8 cellular contexts compared by ENCODE assay signal in genomic region chr13:70960841-70961443, GRCh38.
A peak's percentile ranks its signal among the peaks of the same experiment; 100 is the strongest.
DNase-seq lines count a peak whose midpoint lies in the region; ATAC-seq and TF ChIP-seq lines count a peak whose summit lies in the region.

No MANE protein-coding gene starts in this region.

- WGBS in tibial nerve, 2 donors, result 40 to 42% methylated on average over 9 of the region's 9 CpGs

- H3K27me3 ChIP-seq in tibial nerve, result no peaks in the 10 kb centered on the region

- no peaks in the 10 kb centered on the region for H3K27me3 Mint-ChIP-seq in activated T-helper 2 cell treated with anti-CD3 and anti-CD28 coated beads, Interferon-gamma antibody, Interleukin-2, Interleukin-4, amounts not matched to agents 10 μg/mL and 5 μg/mL and 100 μg/mL, durations not matched to agents 14 hours and 24 hours and 36 hours (ENCODE audit: low read depth)

- intact Hi-C loops in activated T-helper 2 cell treated with anti-CD3 and anti-CD28 coated beads, Interferon-gamma antibody, Interleukin-2, Interleukin-4, amounts not matched to agents 10 μg/mL and 5 μg/mL and 100 μg/mL, durations not matched to agents 14 hours and 24 hours and 36 hours (cut with micrococcal nuclease), result loop anchor here (10.0 kb wide), 1 partner anchor 914 kb away; no protein-coding TSS in a partner anchor

- peak; percentile 57 for ATAC-seq in HG02938 (IDR thresholded peaks at IDR 0.05; ENCODE audit: unreplicated experiment)
- ATAC-seq in GM18909 (IDR thresholded peaks at IDR 0.05; ENCODE audit: poor library complexity, unreplicated experiment), result no peak

- H3K9me3 Mint-ChIP-seq in activated T-helper 2 cell treated with anti-CD3 and anti-CD28 coated beads, Interferon-gamma antibody, Interleukin-2, Interleukin-4, amounts not matched to agents 10 μg/mL and 5 μg/mL and 100 μg/mL, durations not matched to agents 14 hours and 24 hours and 36 hours, result no peaks in the 10 kb centered on the region

- no peak for TF ChIP-seq EP300 in tibial nerve (IDR thresholded peaks at IDR 0.05)

- no peak for TF ChIP-seq POLR2A in tibial nerve (IDR thresholded peaks at IDR 0.05)

- no peaks in the 10 kb centered on the region for H3K9me3 ChIP-seq in tibial nerve

- TF ChIP-seq CTCF in fibroblast of pulmonary artery (IDR thresholded peaks at IDR 0.05; ENCODE audit: low read length, missing control alignments) (peak; percentile 68), tibial nerve (IDR thresholded peaks at IDR 0.05) (peak; percentile 24 to 52 (median 38))

- H3K4me3 ChIP-seq in fibroblast of pulmonary artery (replicated peaks; ENCODE audit: low read depth, low read length) (no peak overlapping the region), tibial nerve (no peak overlapping the region)

- H3K36me3 Mint-ChIP-seq in activated T-helper 2 cell treated with anti-CD3 and anti-CD28 coated beads, Interferon-gamma antibody, Interleukin-2, Interleukin-4, amounts not matched to agents 10 μg/mL and 5 μg/mL and 100 μg/mL, durations not matched to agents 14 hours and 24 hours and 36 hours (ENCODE audit: low read depth), result no peaks in the 10 kb centered on the region

- H3K27ac Mint-ChIP-seq in activated T-helper 2 cell treated with anti-CD3 and anti-CD28 coated beads, Interferon-gamma antibody, Interleukin-2, Interleukin-4, amounts not matched to agents 10 μg/mL and 5 μg/mL and 100 μg/mL, durations not matched to agents 14 hours and 24 hours and 36 hours, result no peak overlapping the region

- H3K4me1 Mint-ChIP-seq in activated T-helper 2 cell treated with anti-CD3 and anti-CD28 coated beads, Interferon-gamma antibody, Interleukin-2, Interleukin-4, amounts not matched to agents 10 μg/mL and 5 μg/mL and 100 μg/mL, durations not matched to agents 14 hours and 24 hours and 36 hours (ENCODE audit: low read depth), result no peaks in the 10 kb centered on the region

- H3K4me3 Mint-ChIP-seq in activated T-helper 2 cell treated with anti-CD3 and anti-CD28 coated beads, Interferon-gamma antibody, Interleukin-2, Interleukin-4, amounts not matched to agents 10 μg/mL and 5 μg/mL and 100 μg/mL, durations not matched to agents 14 hours and 24 hours and 36 hours (ENCODE audit: low read depth), result no peak overlapping the region

- DNase-seq in EL (peak; percentile 1), RPMI7951 (ENCODE audit: low read depth) (peak; percentile 23), fibroblast of pulmonary artery (ENCODE audit: low read depth) (peak; percentile 61), tibial nerve (ENCODE audit: low spot score in 2 of 2) (peak in 1 of 2 donors; percentile 22), DMS79 (lab: John Stamatoyannopoulos, UW) (no peak)
- no peak for DNase-seq in activated T-helper 2 cell treated with anti-CD3 and anti-CD28 coated beads, Interferon-gamma antibody, Interleukin-2, Interleukin-4, amounts not matched to agents 10 μg/mL and 5 μg/mL and 100 μg/mL, durations not matched to agents 14 hours and 24 hours and 36 hours (ENCODE audit: low spot score)

- no peaks in the 10 kb centered on the region for H3K4me1 ChIP-seq in tibial nerve

- no peak overlapping the region for H3K27ac ChIP-seq in tibial nerve

- H3K36me3 ChIP-seq in tibial nerve, result no peaks in the 10 kb centered on the region

Comparison
In these comparisons a context has a peak if more than half of its experiments do, and no peak if none do; other contexts are left out.
1. DNase-seq: peak in EL (single experiment), RPMI7951 (single experiment) and fibroblast of pulmonary artery (single experiment); none in DMS79 (single experiment) and activated T-helper 2 cell treated with anti-CD3 and anti-CD28 coated beads, Interferon-gamma antibody, Interleukin-2, Interleukin-4, amounts not matched to agents 10 μg/mL and 5 μg/mL and 100 μg/mL, durations not matched to agents 14 hours and 24 hours and 36 hours (single experiment).